Comparison of ENCODE assay signal across 8 cellular contexts in genomic region chr7:128530121-128530854, GRCh38. TPM values are rescaled to one million over a fixed set of nuclear protein-coding genes. Genes with fewer than 3 reads are reported as not detected.
A peak's percentile ranks its signal among the peaks of the same experiment; 100 is the strongest.
DNase-seq lines count a peak whose midpoint lies in the region; ATAC-seq and TF ChIP-seq lines count a peak whose summit lies in the region.
"Not testable (repeated sequence)": the region's sequence is repeated elsewhere in the genome, so short reads cannot be mapped to it uniquely, and the experiment has no call there.

No MANE protein-coding gene starts in this region.

- H3K4me3 Mint-ChIP-seq in MCF 10A (ENCODE audit: unreplicated experiment) (peak overlapping the region; percentile 79), type B pancreatic cell (peak overlapping the region; percentile 94)

- BruUV-seq in HCT116 (replicated peaks; lab: Mats Ljungman, UMichigan); MCF 10A (replicated peaks; lab: Mats Ljungman, UMichigan): not testable (repeated sequence)

- H4K20me1 ChIP-seq in HCT116 (ENCODE audit: insufficient read depth), result not testable (repeated sequence)

- H3K9me2 ChIP-seq in HCT116 (ENCODE audit: insufficient read depth), result not testable (repeated sequence)

- no CpG with 5 or more reads among the region's 50 CpGs for WGBS in iPS DF 6.9 (ENCODE audit: insufficient coverage, insufficient read length)

- RAD21 ChIA-PET in HCT116 (lab: Charles Lee; ENCODE audit: low non-redundant PET in 1 of 2, low total read pairs in 2 of 2, uncharacterized antibody in 2 of 2, unreplicated experiment in 2 of 2), result not testable (repeated sequence)

- TF ChIP-seq RAD21 in HCT116 (IDR thresholded peaks at IDR 0.05; ENCODE audit: low read depth), result not testable (repeated sequence)

- not testable (repeated sequence) for H3K36me3 ChIP-seq in HCT116 (ENCODE audit: control insufficient read depth in 1 of 2, insufficient read depth in 2 of 2, low read length in 2 of 2); iPS DF 6.9 (ENCODE audit: control insufficient read depth, insufficient read depth, low read length); rectal smooth muscle tissue (ENCODE audit: control insufficient read depth, insufficient read depth, low read length)
- H3K36me3 ChIP-seq in KOPT-K1 (ENCODE audit: insufficient read depth, low read length), result peaks cover 19% of the 10 kb centered on the region

- H3K4me1 ChIP-seq in HCT116 (ENCODE audit: control insufficient read depth in 1 of 2, insufficient read depth in 2 of 2, low read length in 2 of 2), result peaks cover 4 to 15% of the 10 kb centered on the region in 2 experiments; a peak in 2 of 4 replicates
- not testable (repeated sequence) for H3K4me1 ChIP-seq in iPS DF 6.9 (ENCODE audit: control insufficient read depth, insufficient read depth, low read length); rectal smooth muscle tissue (ENCODE audit: control insufficient read depth, insufficient read depth, low read length)

- H3K27ac Mint-ChIP-seq in MCF 10A (ENCODE audit: low read depth, unreplicated experiment), result peak overlapping the region; percentile 49
- H3K27ac Mint-ChIP-seq in type B pancreatic cell, result peak overlapping the region; percentile 95

- CTCF ChIA-PET in GM10248 (lab: Yijun Ruan, JAX); HCT116 (lab: Charles Lee); MCF 10A (lab: Yijun Ruan, JAX): not testable (repeated sequence)

- not testable (repeated sequence) for H3K9me3 ChIP-seq in HCT116 (ENCODE audit: control insufficient read depth in 1 of 2, insufficient read depth in 1 of 2, low read depth in 1 of 2, low read length in 2 of 2); KOPT-K1 (ENCODE audit: insufficient read depth, low read length, poor library complexity, severe bottlenecking); iPS DF 6.9 (ENCODE audit: control insufficient read depth, insufficient read depth, low read length)

- H3K27ac ChIP-seq in HCT116 (ENCODE audit: low read depth, low read length), result peak overlapping the region; percentile 65; the same call in 1 of the 2 replicates
- H3K27ac ChIP-seq in KOPT-K1 (ENCODE audit: low read depth, low read length, poor library complexity, severe bottlenecking), result peak overlapping the region; percentile 68
- not testable (repeated sequence) for H3K27ac ChIP-seq in iPS DF 6.9 (ENCODE audit: low read length)
- peak overlapping the region; percentile 87 for H3K27ac ChIP-seq in rectal smooth muscle tissue (ENCODE audit: low read depth, low read length)

- H3K9ac ChIP-seq in HCT116 (ENCODE audit: low read length), result peak overlapping the region; percentile 79
- not testable (repeated sequence) for H3K9ac ChIP-seq in rectal smooth muscle tissue (ENCODE audit: low read length)

- POLR2A ChIA-PET in GM10248 (lab: Yijun Ruan, JAX); HCT116 (lab: Charles Lee); MCF 10A (lab: Yijun Ruan, JAX): not testable (repeated sequence)

- ATAC-seq in HCT116, result peak; percentile 20

- TF ChIP-seq CTCF in GM10248 (IDR thresholded peaks at IDR 0.05; ENCODE audit: control extremely low read depth, extremely low read depth, low read depth, missing control alignments); HCT116 (IDR thresholded peaks at IDR 0.05 in 2 of 3, conservative IDR thresholded peaks at IDR 0.05 in 1 of 3; ENCODE audit: borderline replicate concordance in 1 of 3, insufficient read depth in 1 of 3, low read depth in 2 of 3, low read length in 2 of 3); MCF 10A (IDR thresholded peaks at IDR 0.05; ENCODE audit: unreplicated experiment); type B pancreatic cell (conservative IDR thresholded peaks at IDR 0.05): not testable (repeated sequence)

- H3K36me3 Mint-ChIP-seq in MCF 10A (ENCODE audit: insufficient read depth, unreplicated experiment) (peaks cover 21% of the 10 kb centered on the region), type B pancreatic cell (peaks cover 13% of the 10 kb centered on the region)

- H3K9me3 Mint-ChIP-seq in MCF 10A (ENCODE audit: unreplicated experiment); type B pancreatic cell: not testable (repeated sequence)

- peak overlapping the region; percentile 81 for H3K4me2 ChIP-seq in HCT116 (ENCODE audit: low read length)

- H2AFZ ChIP-seq in HCT116 (ENCODE audit: low read depth, low read length, poor library complexity, severe bottlenecking), result not testable (repeated sequence)

- intact Hi-C loops in HCT116 (cut with micrococcal nuclease), result not testable (repeated sequence)
- intact Hi-C loops in MCF 10A (cut with micrococcal nuclease), result loop anchor here (5.0 kb wide), 1 partner anchor 53 kb away; the partner anchor contains the start of gene METTL2B

- H3K27me3 ChIP-seq in HCT116 (ENCODE audit: insufficient read depth, low read length); iPS DF 6.9 (ENCODE audit: control insufficient read depth, insufficient read depth, low read length); rectal smooth muscle tissue (ENCODE audit: control insufficient read depth, insufficient read depth, low read length): not testable (repeated sequence)

- H3K4me3 ChIP-seq in HCT116 (replicated peaks in 1 of 2; ENCODE audit: low read depth in 1 of 2, low read length in 2 of 2), result peak overlapping the region; percentile 65 to 72
- peak overlapping the region; percentile 84 for H3K4me3 ChIP-seq in iPS DF 6.9 (ENCODE audit: low read length)
- peak overlapping the region; percentile 64 for H3K4me3 ChIP-seq in rectal smooth muscle tissue (ENCODE audit: low read length)

- not testable (repeated sequence) for TF ChIP-seq POLR2A in HCT116 (IDR thresholded peaks at IDR 0.05; ENCODE audit: borderline replicate concordance, extremely low read depth, insufficient read depth, insufficient read length)

- H3K4me1 Mint-ChIP-seq in MCF 10A (ENCODE audit: insufficient read depth, unreplicated experiment), result not testable (repeated sequence)
- H3K4me1 Mint-ChIP-seq in type B pancreatic cell (ENCODE audit: unreplicated experiment), result peaks cover 23% of the 10 kb centered on the region

- H3K79me2 ChIP-seq in HCT116 (ENCODE audit: insufficient read depth, low read length), result peaks cover 27% of the 10 kb centered on the region

- DNase-seq in GM10248 (ENCODE audit: extremely low spot score) (peak; percentile 22), MCF 10A (ENCODE audit: unreplicated experiment) (peak; percentile 1)
- not testable (repeated sequence) for DNase-seq in HCT116 (ENCODE audit: low read depth, low spot score); iPS DF 6.9 (ENCODE audit: low read depth, low spot score); type B pancreatic cell (ENCODE audit: extremely low spot score, unreplicated experiment)
- DNase-seq in activated CD4-positive, CD25-positive, alpha-beta regulatory T cell treated with anti-CD3 and anti-CD28 coated beads, Interleukin-2, amount 50 U/mL, for 72 hours, result peak; percentile 52

- not testable (repeated sequence) for H3K27me3 Mint-ChIP-seq in MCF 10A (ENCODE audit: insufficient read depth, unreplicated experiment); type B pancreatic cell

TF ChIP-seq in HCT116, 20 proteins besides CTCF, POLR2A, EP300 and RAD21:
- TF ChIP-seq TCF7L2 (IDR thresholded peaks at IDR 0.05; ENCODE audit: borderline replicate concordance, extremely low read depth, insufficient read depth, insufficient read length), result peak; percentile 30

RNA-seq across cellular contexts. Expression of gene METTL2B, which starts 53.7 kb away (rescaled TPM):
- total RNA-seq in HCT116 (2021; ENCODE audit: unreplicated experiment), result 45.7 TPM
- polyA plus RNA-seq in HCT116 (2012), result 13.8 and 20.4 TPM in 2 replicates
- 34.6 and 49.7 TPM in 2 replicates for total RNA-seq in MCF 10A (2022)
- total RNA-seq in type B pancreatic cell (ENCODE audit: low replicate concordance), result 32.1 and 36.8 TPM in 2 replicates
